ENCODE assay signal across 10 cellular contexts in genomic region chr18:76721207-76721996, GRCh38.
DNase-seq lines count a peak whose midpoint lies in the region; ATAC-seq and TF ChIP-seq lines count a peak whose summit lies in the region.
"Had no signal": no experiment of that assay in that cellular context is flagged by ENCODE, and none has a peak within 500 bp of the region (broad histone marks: within the 10 kb centered on the region; RNA-seq: fewer than 3 reads in every experiment).

No MANE protein-coding gene starts in this region.

- peak; percentile 97 for ATAC-seq in activated T-cell treated with anti-CD3 and anti-CD28 coated beads, Interleukin-2, amount 50 U/mL, for 72 hours (replicated peaks in 1 of 2)
- ATAC-seq in natural killer cell treated with Interleukin-12 subunit alpha and Interleukin-12 subunit beta and Interleukin-15 and Interleukin-18, amount 100 ng/mL, for 72 hours, result peak; percentile 85 to 93
- ATAC-seq in GM21367 (IDR thresholded peaks at IDR 0.05; ENCODE audit: unreplicated experiment), result no peak
- ATAC-seq: left colon had no signal

- no peaks in the 10 kb centered on the region for H3K36me3 ChIP-seq in SK-N-SH (replicated peaks in 1 of 2; ENCODE audit: control insufficient read depth in 1 of 2, insufficient read depth in 2 of 2, low read length in 1 of 2)

- no peaks in the 10 kb centered on the region for H3F3A ChIP-seq in SK-N-SH (replicated peaks; ENCODE audit: insufficient read depth)

- H3K27ac ChIP-seq in SK-N-SH (ENCODE audit: low read depth in 2 of 2, low read length in 1 of 2), result no peak overlapping the region

- H3K27ac Mint-ChIP-seq in T-helper 1 cell treated with Interleukin-12 subunit alpha and Interleukin-12 subunit beta and Interleukin-4 antibody, amounts not matched to agents 30 μg/mL and 1 μg/mL, for 36 hours, result peak overlapping the region; percentile 93
- H3K27ac Mint-ChIP-seq in activated T-cell treated with anti-CD3 and anti-CD28 coated beads, Interleukin-2, amount 50 U/mL, for 72 hours, result no peak overlapping the region
- peak overlapping the region; percentile 75 to 76 for H3K27ac Mint-ChIP-seq in natural killer cell treated with Interleukin-12 subunit alpha and Interleukin-12 subunit beta and Interleukin-15 and Interleukin-18, amount 100 ng/mL, for 72 hours

- TF ChIP-seq CTCF in SK-N-SH (IDR thresholded peaks at IDR 0.05), result no peak

- TF ChIP-seq EP300 in SK-N-SH (IDR thresholded peaks at IDR 0.05; ENCODE audit: borderline replicate concordance in 1 of 2, low read depth in 1 of 2, low read length in 1 of 2), result no peak

- H3K79me2 ChIP-seq in SK-N-SH (ENCODE audit: insufficient read depth), result no peaks in the 10 kb centered on the region

- H3K9me3 Mint-ChIP-seq in T-helper 1 cell treated with Interleukin-12 subunit alpha and Interleukin-12 subunit beta and Interleukin-4 antibody, amounts not matched to agents 30 μg/mL and 1 μg/mL, for 36 hours, result peaks cover 4% of the 10 kb centered on the region
- no peaks in the 10 kb centered on the region for H3K9me3 Mint-ChIP-seq in activated T-cell treated with anti-CD3 and anti-CD28 coated beads, Interleukin-2, amount 50 U/mL, for 72 hours
- H3K9me3 Mint-ChIP-seq in natural killer cell treated with Interleukin-12 subunit alpha and Interleukin-12 subunit beta and Interleukin-15 and Interleukin-18, amount 100 ng/mL, for 72 hours, result no peaks in the 10 kb centered on the region

- no peaks in the 10 kb centered on the region for H4K20me1 ChIP-seq in SK-N-SH (ENCODE audit: insufficient read depth)

- H3K4me3 ChIP-seq in SK-N-SH (ENCODE audit: low read depth in 2 of 2, low read length in 1 of 2), result no peak overlapping the region

- no peak for TF ChIP-seq RAD21 in SK-N-SH (IDR thresholded peaks at IDR 0.05; ENCODE audit: low read length)

- POLR2A ChIA-PET in SK-N-SH (lab: Yijun Ruan, JAX), result no interaction called here

- CTCF ChIA-PET in SK-N-SH (lab: Yijun Ruan, JAX), result interaction anchor here (0.8 to 1.4 kb wide), 3 partner anchors 9 to 323 kb away, joined by 3 to 12 read pairs (median 5); no protein-coding TSS in a partner anchor

- H2AFZ ChIP-seq in SK-N-SH (ENCODE audit: low read depth), result no peak overlapping the region

- WGBS in SK-N-SH (ENCODE audit: low lambda C conversion rate), result 49% methylated on average over 8 of the region's 9 CpGs

- H3K27me3 Mint-ChIP-seq in T-helper 1 cell treated with Interleukin-12 subunit alpha and Interleukin-12 subunit beta and Interleukin-4 antibody, amounts not matched to agents 30 μg/mL and 1 μg/mL, for 36 hours (ENCODE audit: low read depth), result peaks cover 10% of the 10 kb centered on the region
- peaks cover 13% of the 10 kb centered on the region for H3K27me3 Mint-ChIP-seq in activated T-cell treated with anti-CD3 and anti-CD28 coated beads, Interleukin-2, amount 50 U/mL, for 72 hours (ENCODE audit: low read depth)
- no peaks in the 10 kb centered on the region for H3K27me3 Mint-ChIP-seq in natural killer cell treated with Interleukin-12 subunit alpha and Interleukin-12 subunit beta and Interleukin-15 and Interleukin-18, amount 100 ng/mL, for 72 hours

- peaks cover 51% of the 10 kb centered on the region for H3K4me1 Mint-ChIP-seq in T-helper 1 cell treated with Interleukin-12 subunit alpha and Interleukin-12 subunit beta and Interleukin-4 antibody, amounts not matched to agents 30 μg/mL and 1 μg/mL, for 36 hours (ENCODE audit: low read depth)
- H3K4me1 Mint-ChIP-seq in activated T-cell treated with anti-CD3 and anti-CD28 coated beads, Interleukin-2, amount 50 U/mL, for 72 hours (ENCODE audit: low read depth), result peaks cover 31% of the 10 kb centered on the region
- peaks cover 35% of the 10 kb centered on the region in 2 donors for H3K4me1 Mint-ChIP-seq in natural killer cell treated with Interleukin-12 subunit alpha and Interleukin-12 subunit beta and Interleukin-15 and Interleukin-18, amount 100 ng/mL, for 72 hours (ENCODE audit: low read depth in 2 of 2)

- no peak overlapping the region for H3K9ac ChIP-seq in SK-N-SH

- DNase-seq in CD1c-positive myeloid dendritic cell (ENCODE audit: extremely low spot score), result peak; percentile 25
- DNase-seq in activated T-cell treated with anti-CD3 and anti-CD28 coated beads, Interleukin-2, amount 50 U/mL, for 72 hours, result peak; percentile 67 to 73
- DNase-seq in natural killer cell treated with Interleukin-12 subunit alpha and Interleukin-12 subunit beta and Interleukin-15 and Interleukin-18, amount 100 ng/mL, for 72 hours (ENCODE audit: low spot score), result no peak
- no peak for DNase-seq in SK-N-SH
- DNase-seq in H4 (ENCODE audit: low spot score), result no peak
- no peak for DNase-seq in GM03348 (ENCODE audit: low spot score)
- DNase-seq: left colon, NCI-H510A treated with DMSO at 0.1 percent for 48 hours had no signal

- H3K9me2 ChIP-seq in SK-N-SH, result no peaks in the 10 kb centered on the region

- H3K27me3 ChIP-seq in SK-N-SH (ENCODE audit: insufficient read depth), result no peaks in the 10 kb centered on the region

- no peaks in the 10 kb centered on the region for H3K9me3 ChIP-seq in SK-N-SH

- H3K4me1 ChIP-seq in SK-N-SH (ENCODE audit: control insufficient read depth in 1 of 2, insufficient read depth in 2 of 2, low read depth in 1 of 2, low read length in 1 of 2), result no peaks in the 10 kb centered on the region

- H3K4me3 Mint-ChIP-seq in T-helper 1 cell treated with Interleukin-12 subunit alpha and Interleukin-12 subunit beta and Interleukin-4 antibody, amounts not matched to agents 30 μg/mL and 1 μg/mL, for 36 hours, result peak overlapping the region; percentile 77
- peak overlapping the region; percentile 61 to 66 for H3K4me3 Mint-ChIP-seq in activated T-cell treated with anti-CD3 and anti-CD28 coated beads, Interleukin-2, amount 50 U/mL, for 72 hours
- H3K4me3 Mint-ChIP-seq in natural killer cell treated with Interleukin-12 subunit alpha and Interleukin-12 subunit beta and Interleukin-15 and Interleukin-18, amount 100 ng/mL, for 72 hours, result peak overlapping the region; percentile 67

- H3K4me2 ChIP-seq in SK-N-SH, result no peak overlapping the region

- H3K36me3 Mint-ChIP-seq in T-helper 1 cell treated with Interleukin-12 subunit alpha and Interleukin-12 subunit beta and Interleukin-4 antibody, amounts not matched to agents 30 μg/mL and 1 μg/mL, for 36 hours (ENCODE audit: low read depth), result peaks cover 10% of the 10 kb centered on the region
- no peaks in the 10 kb centered on the region for H3K36me3 Mint-ChIP-seq in activated T-cell treated with anti-CD3 and anti-CD28 coated beads, Interleukin-2, amount 50 U/mL, for 72 hours (ENCODE audit: insufficient read depth in 2 of 2)
- H3K36me3 Mint-ChIP-seq in natural killer cell treated with Interleukin-12 subunit alpha and Interleukin-12 subunit beta and Interleukin-15 and Interleukin-18, amount 100 ng/mL, for 72 hours, result no peaks in the 10 kb centered on the region

TF ChIP-seq in SK-N-SH, 30 proteins besides CTCF, POLR2A, EP300 and RAD21:
- TF ChIP-seq SIN3A (IDR thresholded peaks at IDR 0.05; ENCODE audit: borderline replicate concordance, low read depth, low read length) (no peak), FOXM1 (IDR thresholded peaks at IDR 0.05; ENCODE audit: low read depth) (no peak), TEAD4 (IDR thresholded peaks at IDR 0.05; ENCODE audit: borderline replicate concordance, insufficient read depth) (no peak), ELF1 (IDR thresholded peaks at IDR 0.05) (no peak), GATA2 (CRISPR knock-in tag; IDR thresholded peaks at IDR 0.05) (no peak), TAF1 (IDR thresholded peaks at IDR 0.05; ENCODE audit: borderline replicate concordance, low read depth, low read length) (no peak)
- TF ChIP-seq, protein P1, sequence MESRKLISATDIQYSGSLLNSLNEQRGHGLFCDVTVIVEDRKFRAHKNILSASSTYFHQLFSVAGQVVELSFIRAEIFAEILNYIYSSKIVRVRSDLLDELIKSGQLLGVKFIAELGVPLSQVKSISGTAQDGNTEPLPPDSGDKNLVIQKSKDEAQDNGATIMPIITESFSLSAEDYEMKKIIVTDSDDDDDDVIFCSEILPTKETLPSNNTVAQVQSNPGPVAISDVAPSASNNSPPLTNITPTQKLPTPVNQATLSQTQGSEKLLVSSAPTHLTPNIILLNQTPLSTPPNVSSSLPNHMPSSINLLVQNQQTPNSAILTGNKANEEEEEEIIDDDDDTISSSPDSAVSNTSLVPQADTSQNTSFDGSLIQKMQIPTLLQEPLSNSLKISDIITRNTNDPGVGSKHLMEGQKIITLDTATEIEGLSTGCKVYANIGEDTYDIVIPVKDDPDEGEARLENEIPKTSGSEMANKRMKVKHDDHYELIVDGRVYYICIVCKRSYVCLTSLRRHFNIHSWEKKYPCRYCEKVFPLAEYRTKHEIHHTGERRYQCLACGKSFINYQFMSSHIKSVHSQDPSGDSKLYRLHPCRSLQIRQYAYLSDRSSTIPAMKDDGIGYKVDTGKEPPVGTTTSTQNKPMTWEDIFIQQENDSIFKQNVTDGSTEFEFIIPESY (IDR thresholded peaks at IDR 0.05; ENCODE audit: borderline replicate concordance, low read depth), result no peak

Comparison
In these comparisons a context has a peak if more than half of its experiments do, and no peak if none do; other contexts are left out.
1. DNase-seq: peak in CD1c-positive myeloid dendritic cell (single experiment) and activated T-cell treated with anti-CD3 and anti-CD28 coated beads, Interleukin-2, amount 50 U/mL, for 72 hours (2 of 2); none in natural killer cell treated with Interleukin-12 subunit alpha and Interleukin-12 subunit beta and Interleukin-15 and Interleukin-18, amount 100 ng/mL, for 72 hours (single experiment), SK-N-SH (single experiment), H4 (single experiment) and GM03348 (single experiment).
2. Peak in every context shown above with its lines, with median percentiles within 50 percentile points of each other: H3K4me3 Mint-ChIP-seq.